In the genomic region with DNA sequence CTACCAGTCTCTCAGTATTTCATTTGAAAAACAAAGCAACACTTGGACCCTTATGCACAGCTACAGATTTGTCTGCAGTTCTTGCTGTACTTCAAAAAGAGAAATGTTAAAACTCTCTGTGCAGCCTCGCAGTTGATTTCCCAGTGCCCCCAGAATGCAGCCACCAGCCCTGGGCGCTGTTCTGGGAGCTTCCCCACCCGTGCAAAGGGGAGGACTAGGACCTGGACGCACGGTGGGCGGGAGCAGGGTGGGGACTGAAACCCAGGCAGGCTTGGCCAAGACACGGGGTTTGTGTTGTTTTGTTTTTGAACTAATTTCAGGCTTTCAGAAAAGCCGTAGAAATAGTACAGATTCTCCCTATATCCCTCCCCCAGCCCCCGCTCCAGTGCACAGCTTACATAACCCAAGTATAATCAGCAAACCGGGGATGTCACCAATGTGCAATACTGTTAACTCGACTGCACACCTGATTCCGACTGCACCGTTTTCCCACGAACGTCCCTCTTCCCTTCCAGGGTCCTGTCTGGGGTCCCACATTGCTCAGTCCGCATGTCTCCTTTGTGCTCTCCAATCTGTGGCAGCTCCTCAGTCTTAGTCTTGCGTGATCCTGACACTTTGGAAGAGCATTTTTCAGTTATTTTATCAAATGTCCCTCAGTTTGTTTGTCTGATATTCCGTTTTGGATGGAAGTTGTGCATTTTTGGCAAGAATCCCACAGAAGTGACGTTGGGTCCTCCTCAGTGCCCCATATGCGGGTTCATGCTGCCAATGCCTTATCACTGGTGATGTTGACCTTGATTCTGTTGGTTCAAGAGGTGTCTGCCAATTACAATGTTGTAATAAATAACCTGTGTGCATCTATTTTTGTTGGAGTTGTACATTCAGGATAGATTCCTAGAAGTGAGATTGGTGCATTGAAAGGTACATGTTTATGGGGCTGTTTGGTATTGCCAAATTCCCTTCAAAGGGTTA, we compare ENCODE assay signal across 24 cellular contexts.
"Had no signal": no experiment of that assay in that cellular context is flagged by ENCODE, and none has a peak within 500 bp of the region (broad histone marks: within the 10 kb centered on the region; RNA-seq: fewer than 3 reads in every experiment).

No MANE protein-coding gene starts in this region.

- FAIRE-seq: endothelial cell of umbilical vein, keratinocyte had no signal

- H2AFZ ChIP-seq: parathyroid adenoma had no signal

- H3K36me3 Mint-ChIP-seq: immature natural killer cell; naive thymus-derived CD8-positive, alpha-beta T cell; stimulated activated memory B cell treated with anti-CD40 and anti-IgM and Interleukin-4, amounts not matched to agents 10 μg/mL and 1 μg/mL and 100 μg/mL, for 72 hours had no signal

- H3K27ac ChIP-seq: colonic mucosa, foreskin keratinocyte, left ventricle myocardium inferior, parathyroid adenoma, prostate gland, spleen, tibial nerve, upper lobe of right lung had no signal

- H3K27me3 ChIP-seq: colonic mucosa had no signal

- H3K27ac Mint-ChIP-seq: stimulated activated memory B cell treated with anti-CD40 and anti-IgM and Interleukin-4, amounts not matched to agents 10 μg/mL and 1 μg/mL and 100 μg/mL, for 72 hours; stimulated activated naive CD8-positive, alpha-beta T cell treated with anti-CD3 and anti-CD28 coated beads, Interleukin-15, Interleukin-2, amounts not matched to agents 100 ng/mL and 50 ng/mL, for 24 hours had no signal

- H3K4me3 ChIP-seq: colonic mucosa, left ventricle myocardium inferior, mucosa of descending colon, prostate gland, spleen, tibial nerve, upper lobe of right lung had no signal

- H3K36me3 ChIP-seq: colonic mucosa, left ventricle myocardium inferior, prostate gland, spleen, tibial nerve, upper lobe of right lung had no signal

- DNase-seq: colonic mucosa; dermis blood vessel endothelial cell; erythroblast; foreskin keratinocyte; immature natural killer cell; left ventricle myocardium inferior; mesendoderm; mucosa of descending colon; naive thymus-derived CD8-positive, alpha-beta T cell; nucleus accumbens; retina; spleen; stimulated activated CD4-positive, alpha-beta T cell treated with anti-CD3 and anti-CD28 coated beads, Interleukin-15, amount 100 ng/mL, for 24 hours; stimulated activated CD4-positive, alpha-beta T cell treated with anti-CD3 and anti-CD28 coated beads, Interleukin-1b, Interleukin-23, amount 100 ng/mL, for 48 hours; stimulated activated CD4-positive, alpha-beta T cell treated with anti-CD3 and anti-CD28 coated beads, Interleukin-4, amount 100 ng/mL, for 24 hours; upper lobe of right lung had no signal

- H3K9ac ChIP-seq: parathyroid adenoma had no signal

- H3K9me3 Mint-ChIP-seq: immature natural killer cell; naive thymus-derived CD8-positive, alpha-beta T cell; stimulated activated memory B cell treated with anti-CD40 and anti-IgM and Interleukin-4, amounts not matched to agents 10 μg/mL and 1 μg/mL and 100 μg/mL, for 72 hours; stimulated activated naive CD8-positive, alpha-beta T cell treated with anti-CD3 and anti-CD28 coated beads, Interleukin-15, Interleukin-2, amounts not matched to agents 100 ng/mL and 50 ng/mL, for 24 hours had no signal

- H3K9me3 ChIP-seq: colonic mucosa, left ventricle myocardium inferior, mucosa of descending colon, prostate gland, spleen, upper lobe of right lung had no signal

- H3K4me3 Mint-ChIP-seq: immature natural killer cell; naive thymus-derived CD8-positive, alpha-beta T cell; stimulated activated memory B cell treated with anti-CD40 and anti-IgM and Interleukin-4, amounts not matched to agents 10 μg/mL and 1 μg/mL and 100 μg/mL, for 72 hours; stimulated activated naive CD8-positive, alpha-beta T cell treated with anti-CD3 and anti-CD28 coated beads, Interleukin-15, Interleukin-2, amounts not matched to agents 100 ng/mL and 50 ng/mL, for 24 hours had no signal

- ATAC-seq: foreskin keratinocyte; mucosa of descending colon; naive thymus-derived CD8-positive, alpha-beta T cell; sciatic nerve; stimulated activated memory B cell treated with anti-CD40 and anti-IgM and Interleukin-4, amounts not matched to agents 10 μg/mL and 1 μg/mL and 100 μg/mL, for 72 hours; upper lobe of right lung had no signal

- H3K4me1 ChIP-seq: colonic mucosa, foreskin keratinocyte, parathyroid adenoma, prostate gland, upper lobe of right lung had no signal

- H3K79me2 ChIP-seq: parathyroid adenoma had no signal
